17 cellular contexts compared by ENCODE assay signal in genomic region chr9:113694912-113695900, GRCh38.
DNase-seq lines count a peak whose midpoint lies in the region; ATAC-seq, FAIRE-seq and TF ChIP-seq lines count a peak whose summit lies in the region.
"Had no signal": no experiment of that assay in that cellular context is flagged by ENCODE, and none has a peak within 500 bp of the region (broad histone marks: within the 10 kb centered on the region; RNA-seq: fewer than 3 reads in every experiment).

No MANE protein-coding gene starts in this region.

- H3K4me1 ChIP-seq in A549 (no peaks in the 10 kb centered on the region), DND-41 (ENCODE audit: insufficient read depth, low read length) (no peaks in the 10 kb centered on the region; the same call in 1 of the 2 replicates), lower lobe of right lung (no peaks in the 10 kb centered on the region)

- no peak overlapping the region for H3K9ac ChIP-seq in DND-41 (ENCODE audit: low read depth, low read length)

- POLR2A ChIA-PET in A549 (lab: Yijun Ruan, JAX), result no interaction called here

- 32% methylated on average over 6 of the region's 6 CpGs for WGBS in A549 (ENCODE audit: missing lambda C conversion rate)

- TF ChIP-seq EP300 in A549 (IDR thresholded peaks at IDR 0.05), result no peak

- no peak for TF ChIP-seq CTCF in A549 (IDR thresholded peaks at IDR 0.05)
- no peak for TF ChIP-seq CTCF in DND-41 (IDR thresholded peaks at IDR 0.05; ENCODE audit: borderline replicate concordance, extremely low read depth, low read length, poor library complexity, severe bottlenecking)
- TF ChIP-seq CTCF in lower lobe of right lung (IDR thresholded peaks at IDR 0.05), result no peak

- intact Hi-C loops in lower lobe of right lung (cut with DNase I), result no loop called here

- H3K9me3 ChIP-seq in A549 (peaks cover 17% of the 10 kb centered on the region), DND-41 (ENCODE audit: insufficient read depth, low read length, severe bottlenecking) (no peaks in the 10 kb centered on the region), lower lobe of right lung (no peaks in the 10 kb centered on the region)

- ATAC-seq in A549 (no peak), DND-41 (ENCODE audit: insufficient read depth, low read depth) (peak; percentile 68), lower lobe of right lung (no peak), HG02938 (IDR thresholded peaks at IDR 0.05; ENCODE audit: unreplicated experiment) (no peak)

- CTCF ChIA-PET in A549 (lab: Yijun Ruan, JAX), result interaction anchor here (0.8 to 3.1 kb wide), 4 partner anchors 9 to 42 kb away, joined by 3 to 19 read pairs (median 3); no protein-coding TSS in a partner anchor

- TF ChIP-seq RAD21 in A549 (conservative IDR thresholded peaks at IDR 0.05 in 1 of 2, IDR thresholded peaks at IDR 0.05 in 1 of 2), result no peak

- H3K4me3 ChIP-seq in A549 (no peak overlapping the region), DND-41 (ENCODE audit: low read depth in 1 of 2, low read length in 2 of 2) (no peak overlapping the region), lower lobe of right lung (no peak overlapping the region)

- H3K79me2 ChIP-seq in DND-41 (ENCODE audit: insufficient read depth, low read length), result no peaks in the 10 kb centered on the region

- H3K36me3 ChIP-seq in DND-41 (ENCODE audit: insufficient read depth, low read length) (no peaks in the 10 kb centered on the region), lower lobe of right lung (no peaks in the 10 kb centered on the region)

- no peak for FAIRE-seq in A549 (lab: Jason Lieb, UNC)
- FAIRE-seq: HTR-8/SVneo had no signal

- H3K27me3 ChIP-seq in DND-41 (ENCODE audit: insufficient read depth, low read length, poor library complexity), result peaks cover 3% of the 10 kb centered on the region
- H3K27me3 ChIP-seq in lower lobe of right lung (ENCODE audit: low read depth), result no peaks in the 10 kb centered on the region

- H3K27ac ChIP-seq in A549, result no peak overlapping the region
- H3K27ac ChIP-seq in DND-41 (ENCODE audit: low read length), result no peak overlapping the region
- H3K27ac ChIP-seq in epithelial cell of prostate, result peak overlapping the region; percentile 56
- no peak overlapping the region for H3K27ac ChIP-seq in lower lobe of right lung

- no peaks in the 10 kb centered on the region for H4K20me1 ChIP-seq in DND-41 (ENCODE audit: insufficient read depth, low read length)

- TF ChIP-seq POLR2A in A549 (IDR thresholded peaks at IDR 0.05; ENCODE audit: low read length), result no peak

- H2AFZ ChIP-seq in DND-41 (ENCODE audit: low read depth, low read length), result no peak overlapping the region

- DNase-seq in A549 (ENCODE audit: low read depth in 1 of 2, low spot score in 1 of 2) (no peak), DND-41 (peak; percentile 7), SW480 (ENCODE audit: low spot score) (peak; percentile 62), epithelial cell of prostate (ENCODE audit: low read depth, low spot score) (no peak), lower lobe of right lung (no peak), C1 segment of cervical spinal cord (lab: John Stamatoyannopoulos, UW) (no peak)
- DNase-seq: COR-L47, DMS153, H9, KG1, NCI-H1417, NCI-H1930, NCI-H2171, NCI-H510A, SHP77 treated with DMSO at 0.1 percent for 48 hours had no signal

- no peak overlapping the region for H3K4me2 ChIP-seq in A549
- H3K4me2 ChIP-seq in DND-41 (ENCODE audit: insufficient read depth, low read length), result no peak overlapping the region

TF ChIP-seq in A549, 52 proteins besides CTCF, POLR2A, EP300 and RAD21:
- TF ChIP-seq CBX2 (IDR thresholded peaks at IDR 0.05; ENCODE audit: borderline replicate concordance, low read depth) (no peak), MAFK (IDR thresholded peaks at IDR 0.05; ENCODE audit: partially characterized antibody) (peak; percentile 84), RCOR1 (IDR thresholded peaks at IDR 0.05; ENCODE audit: low read depth, low read length) (no peak), FOSB (CRISPR knock-in tag; IDR thresholded peaks at IDR 0.05) (no peak), HMGXB4 (CRISPR knock-in tag; IDR thresholded peaks at IDR 0.05; ENCODE audit: borderline replicate concordance) (no peak)

Comparison
In these comparisons a context has a peak if more than half of its experiments do, and no peak if none do; other contexts are left out.
1. DNase-seq: peak in DND-41 (single experiment) and SW480 (single experiment); none in A549 (0 of 2), epithelial cell of prostate (single experiment), lower lobe of right lung (single experiment) and C1 segment of cervical spinal cord (0 of 14).